In the genomic region with DNA sequence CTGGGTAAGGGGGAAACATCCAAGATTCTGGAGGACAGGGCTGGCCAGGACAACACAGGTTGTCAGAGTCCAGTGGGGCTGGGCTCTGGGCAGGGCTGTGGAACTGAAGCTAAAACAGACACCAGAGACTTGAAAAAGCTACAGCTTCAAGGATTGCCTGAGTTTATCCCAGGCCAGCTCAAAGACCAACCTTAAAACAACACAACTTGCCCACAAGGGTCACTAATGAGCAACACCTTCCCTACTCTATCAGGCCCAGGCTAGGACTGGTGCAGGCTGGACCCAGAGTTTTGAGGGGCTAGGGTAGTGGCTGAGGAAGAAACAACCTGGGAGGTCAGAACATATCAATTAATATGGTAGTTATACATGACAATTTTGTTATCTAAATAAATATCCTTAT, we compare ENCODE assay signal across 1 cellular context.
TF ChIP-seq lines count a peak whose summit lies in the region.

No MANE protein-coding gene starts in this region.

TF ChIP-seq in HCT116, 20 proteins besides CTCF, POLR2A, EP300 and RAD21:
- no peak for TF ChIP-seq EGR1 (IDR thresholded peaks at IDR 0.05; ENCODE audit: low read depth)
- no peak for TF ChIP-seq EZH2phosphoT487 (IDR thresholded peaks at IDR 0.05; ENCODE audit: borderline replicate concordance)
- TF ChIP-seq SP1 (IDR thresholded peaks at IDR 0.05; ENCODE audit: low read depth): no peak
- TF ChIP-seq, protein P1, sequence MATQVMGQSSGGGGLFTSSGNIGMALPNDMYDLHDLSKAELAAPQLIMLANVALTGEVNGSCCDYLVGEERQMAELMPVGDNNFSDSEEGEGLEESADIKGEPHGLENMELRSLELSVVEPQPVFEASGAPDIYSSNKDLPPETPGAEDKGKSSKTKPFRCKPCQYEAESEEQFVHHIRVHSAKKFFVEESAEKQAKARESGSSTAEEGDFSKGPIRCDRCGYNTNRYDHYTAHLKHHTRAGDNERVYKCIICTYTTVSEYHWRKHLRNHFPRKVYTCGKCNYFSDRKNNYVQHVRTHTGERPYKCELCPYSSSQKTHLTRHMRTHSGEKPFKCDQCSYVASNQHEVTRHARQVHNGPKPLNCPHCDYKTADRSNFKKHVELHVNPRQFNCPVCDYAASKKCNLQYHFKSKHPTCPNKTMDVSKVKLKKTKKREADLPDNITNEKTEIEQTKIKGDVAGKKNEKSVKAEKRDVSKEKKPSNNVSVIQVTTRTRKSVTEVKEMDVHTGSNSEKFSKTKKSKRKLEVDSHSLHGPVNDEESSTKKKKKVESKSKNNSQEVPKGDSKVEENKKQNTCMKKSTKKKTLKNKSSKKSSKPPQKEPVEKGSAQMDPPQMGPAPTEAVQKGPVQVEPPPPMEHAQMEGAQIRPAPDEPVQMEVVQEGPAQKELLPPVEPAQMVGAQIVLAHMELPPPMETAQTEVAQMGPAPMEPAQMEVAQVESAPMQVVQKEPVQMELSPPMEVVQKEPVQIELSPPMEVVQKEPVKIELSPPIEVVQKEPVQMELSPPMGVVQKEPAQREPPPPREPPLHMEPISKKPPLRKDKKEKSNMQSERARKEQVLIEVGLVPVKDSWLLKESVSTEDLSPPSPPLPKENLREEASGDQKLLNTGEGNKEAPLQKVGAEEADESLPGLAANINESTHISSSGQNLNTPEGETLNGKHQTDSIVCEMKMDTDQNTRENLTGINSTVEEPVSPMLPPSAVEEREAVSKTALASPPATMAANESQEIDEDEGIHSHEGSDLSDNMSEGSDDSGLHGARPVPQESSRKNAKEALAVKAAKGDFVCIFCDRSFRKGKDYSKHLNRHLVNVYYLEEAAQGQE (IDR thresholded peaks at IDR 0.05; ENCODE audit: low read depth): no peak
- TF ChIP-seq ZNF274 (IDR thresholded peaks at IDR 0.05; ENCODE audit: low read depth, low read length): no peak
- no peak for TF ChIP-seq SRF (IDR thresholded peaks at IDR 0.05; ENCODE audit: low read depth)
- no peak for TF ChIP-seq ZBTB33 (IDR thresholded peaks at IDR 0.05; ENCODE audit: extremely low read depth, insufficient replicate concordance, low read length)
- no peak for TF ChIP-seq JUND (IDR thresholded peaks at IDR 0.05)
- no peak for TF ChIP-seq TCF7L2 (IDR thresholded peaks at IDR 0.05; ENCODE audit: borderline replicate concordance, extremely low read depth, insufficient read depth, insufficient read length)
- TF ChIP-seq ATF3 (IDR thresholded peaks at IDR 0.05): no peak
- no peak for TF ChIP-seq MAX (IDR thresholded peaks at IDR 0.05)
- TF ChIP-seq YY1 (IDR thresholded peaks at IDR 0.05; ENCODE audit: extremely low read depth, insufficient replicate concordance, low read depth, low read length): no peak
- TF ChIP-seq CBX3 (IDR thresholded peaks at IDR 0.05; ENCODE audit: low read depth): no peak
- TF ChIP-seq FOSL1 (IDR thresholded peaks at IDR 0.05; ENCODE audit: low read depth): no peak
- no peak for TF ChIP-seq ZFX (IDR thresholded peaks at IDR 0.05)
- TF ChIP-seq SIN3A (IDR thresholded peaks at IDR 0.05; ENCODE audit: low read depth): no peak
- TF ChIP-seq ELF1 (IDR thresholded peaks at IDR 0.05; ENCODE audit: borderline replicate concordance, low read depth): no peak
- no peak for TF ChIP-seq POLR2AphosphoS5 (IDR thresholded peaks at IDR 0.05; ENCODE audit: low read depth, low read length)
- TF ChIP-seq CEBPB (IDR thresholded peaks at IDR 0.05; ENCODE audit: low read depth): no peak
- TF ChIP-seq EZH2 (IDR thresholded peaks at IDR 0.05): no peak
